In the genomic region with DNA sequence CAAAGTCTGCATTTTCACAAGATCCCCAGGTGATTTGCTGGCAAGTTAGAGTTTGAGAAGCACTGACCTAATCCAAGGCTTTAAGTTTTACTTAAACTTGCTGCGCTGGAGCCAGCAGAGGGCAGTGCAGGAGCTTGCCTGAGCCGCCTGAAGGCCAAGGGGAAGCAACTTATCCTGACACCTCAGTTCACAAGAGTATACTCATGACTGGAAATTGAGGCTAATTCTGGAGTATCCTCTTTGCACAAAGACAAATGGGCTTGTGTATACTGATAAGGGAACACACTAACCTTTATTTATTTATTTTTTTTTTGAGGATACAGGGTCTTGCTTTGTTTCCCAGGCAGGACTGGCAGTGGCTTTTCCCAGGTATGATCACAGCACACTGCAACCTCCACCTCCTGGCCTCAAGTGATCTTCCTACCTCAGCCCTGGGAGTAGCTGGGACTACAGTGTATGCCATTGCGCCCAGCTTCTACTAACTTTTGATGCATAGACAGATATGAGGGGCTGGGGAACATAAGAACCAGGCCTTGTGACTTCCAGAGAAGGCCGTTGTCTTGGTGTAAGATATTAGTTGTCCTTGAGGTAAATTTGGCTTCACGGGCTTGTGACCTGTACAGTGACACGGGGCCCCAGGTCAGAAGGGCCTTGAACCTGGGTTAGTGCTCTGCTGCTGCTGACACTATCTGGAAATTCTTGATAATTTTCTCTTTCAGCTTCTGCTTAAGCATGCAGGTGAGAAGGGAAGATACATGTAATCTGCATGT, we compare ENCODE assay signal across 8 cellular contexts. TPM values are rescaled to one million over a fixed set of nuclear protein-coding genes. Genes with fewer than 3 reads are reported as not detected.
DNase-seq lines count a peak whose midpoint lies in the region; ATAC-seq and TF ChIP-seq lines count a peak whose summit lies in the region.

No MANE protein-coding gene starts in this region.

- H3K4me3 ChIP-seq in A673 (ENCODE audit: low read depth, low read length, poor library complexity, severe bottlenecking) (no peak overlapping the region), epithelial cell of proximal tubule (ENCODE audit: low read depth, low read length) (no peak overlapping the region)

- DNase-seq in A673 (ENCODE audit: low spot score) (peak; percentile 70), NOMO-1 treated with dmso at 0.1 percent for 144 hours (lab: John Stamatoyannopoulos, UW; ENCODE audit: unreplicated experiment) (peak; percentile 62), activated T-cell treated with anti-CD3 and anti-CD28 coated beads for 1 hour (ENCODE audit: low read depth) (peak; percentile 62), epithelial cell of proximal tubule (ENCODE audit: low read depth) (no peak)
- DNase-seq in naive thymus-derived CD8-positive, alpha-beta T cell = peak; percentile 50 to 84 (median 66)
- DNase-seq in stimulated activated naive CD4-positive, alpha-beta T cell treated with Interleukin-2 at 50 U/mL for 16 hours (lab: John Stamatoyannopoulos, UW) = peak; percentile 70

- H3K9me3 Mint-ChIP-seq in naive thymus-derived CD8-positive, alpha-beta T cell = no peaks in the 10 kb centered on the region

- ATAC-seq in GM18498 (IDR thresholded peaks at IDR 0.05; ENCODE audit: unreplicated experiment) = peak; percentile 49
- peak; percentile 52 for ATAC-seq in HG03280 (IDR thresholded peaks at IDR 0.05; ENCODE audit: unreplicated experiment)
- ATAC-seq in naive thymus-derived CD8-positive, alpha-beta T cell = peak; percentile 79 to 82

- no peaks in the 10 kb centered on the region for H3K27me3 Mint-ChIP-seq in naive thymus-derived CD8-positive, alpha-beta T cell

- peak overlapping the region in 7 of 10 donors; percentile 29 to 95 (median 87) for H3K27ac Mint-ChIP-seq in naive thymus-derived CD8-positive, alpha-beta T cell

- peaks cover 9 to 16% (median 11%) of the 10 kb centered on the region in 4 donors for H3K4me1 Mint-ChIP-seq in naive thymus-derived CD8-positive, alpha-beta T cell

- H3K4me1 ChIP-seq in A673 (ENCODE audit: insufficient read depth, low read length, poor library complexity, severe bottlenecking) = no peaks in the 10 kb centered on the region

- no peaks in the 10 kb centered on the region for H3K9me3 ChIP-seq in A673 (ENCODE audit: low read depth, low read length, poor library complexity, severe bottlenecking)

- POLR2A ChIA-PET in A673 (lab: Charles Lee; ENCODE audit: low non-redundant PET) = interaction anchor here (0.6 kb wide), 1 partner anchor 39 kb away, joined by 5 read pairs; no protein-coding TSS in a partner anchor
- POLR2A ChIA-PET in naive thymus-derived CD8-positive, alpha-beta T cell (lab: Charles Lee) = interaction anchor here (0.7 to 2.5 kb wide), 10 partner anchors 29 to 69 kb away, joined by 3 to 13 read pairs (median 3); a partner anchor contains a TSS

- intact Hi-C loops in A673 (cut with micrococcal nuclease; ENCODE audit: unreplicated experiment) = loop anchor here (2.0 to 5.0 kb wide), 2 partner anchors 69 to 247 kb away; no protein-coding TSS in a partner anchor

- peaks cover 0 to 39% (median 7%) of the 10 kb centered on the region in 3 donors for H3K36me3 Mint-ChIP-seq in naive thymus-derived CD8-positive, alpha-beta T cell

- H3K4me3 Mint-ChIP-seq in naive thymus-derived CD8-positive, alpha-beta T cell = peak overlapping the region in 5 of 10 donors; percentile 6 to 43 (median 27)

- peaks cover 12% of the 10 kb centered on the region for H3K27me3 ChIP-seq in A673 (replicated peaks; ENCODE audit: insufficient read depth, low read depth, low read length, poor library complexity)

- CTCF ChIA-PET in A673 (lab: Charles Lee) = interaction anchor here (0.6 to 1.3 kb wide), 5 partner anchors 9 to 310 kb away, joined by 4 to 9 read pairs (median 4); no protein-coding TSS in a partner anchor

- no peak overlapping the region for H3K27ac ChIP-seq in A673 (ENCODE audit: low read depth, low read length, poor library complexity, severe bottlenecking)

- peak; percentile 93 for TF ChIP-seq CTCF in A673 (conservative IDR thresholded peaks at IDR 0.05; ENCODE audit: low read depth, low read length)
- peak; percentile 87 for TF ChIP-seq CTCF in epithelial cell of proximal tubule (conservative IDR thresholded peaks at IDR 0.05; ENCODE audit: low read depth, low read length)

- no TSS peak for BruUV-seq in A673 (replicated peaks; lab: Mats Ljungman, UMichigan)

- no peaks in the 10 kb centered on the region for H3K36me3 ChIP-seq in A673 (ENCODE audit: insufficient read depth, low read length, poor library complexity, severe bottlenecking)

RNA-seq across cellular contexts. Expression of a gene that starts 29.0 kb away (rescaled TPM):
- total RNA-seq in A673 (2021) (1.1 and 2.2 TPM in 2 replicates), epithelial cell of proximal tubule (not detected in 2 replicates)
- total RNA-seq in naive thymus-derived CD8-positive, alpha-beta T cell = 10 to 100 TPM in 1 of 2 experiments, 1 to 10 TPM in 1; 9.8 to 11.1 TPM
- 1 to 10 TPM; 1.7 to 3.9 (median 3.7) TPM for polyA plus RNA-seq in naive thymus-derived CD8-positive, alpha-beta T cell

RNA-seq across cellular contexts. Expression of a gene that starts 35.8 kb away (rescaled TPM):
- total RNA-seq in A673 (2021) = not detected in 2 replicates
- total RNA-seq in epithelial cell of proximal tubule = not detected in 2 replicates
- 100 to 1,000 TPM; 272 to 276 TPM for total RNA-seq in naive thymus-derived CD8-positive, alpha-beta T cell
- 100 to 1,000 TPM; 186 to 213 (median 200) TPM for polyA plus RNA-seq in naive thymus-derived CD8-positive, alpha-beta T cell

Comparison
In these comparisons a context has a peak if more than half of its experiments do, and no peak if none do; other contexts are left out.
1. RNA of a gene that starts 35.8 kb away (total RNA-seq): 272 to 276 TPM in naive thymus-derived CD8-positive, alpha-beta T cell; not detected in A673 and not detected in epithelial cell of proximal tubule; every median in the first group is over 100 times any median in the second.
2. Peak in every context shown above with its lines, with median percentiles within 50 percentile points of each other: ATAC-seq.